ENCODE assay signal across 9 cellular contexts in the genomic region with DNA sequence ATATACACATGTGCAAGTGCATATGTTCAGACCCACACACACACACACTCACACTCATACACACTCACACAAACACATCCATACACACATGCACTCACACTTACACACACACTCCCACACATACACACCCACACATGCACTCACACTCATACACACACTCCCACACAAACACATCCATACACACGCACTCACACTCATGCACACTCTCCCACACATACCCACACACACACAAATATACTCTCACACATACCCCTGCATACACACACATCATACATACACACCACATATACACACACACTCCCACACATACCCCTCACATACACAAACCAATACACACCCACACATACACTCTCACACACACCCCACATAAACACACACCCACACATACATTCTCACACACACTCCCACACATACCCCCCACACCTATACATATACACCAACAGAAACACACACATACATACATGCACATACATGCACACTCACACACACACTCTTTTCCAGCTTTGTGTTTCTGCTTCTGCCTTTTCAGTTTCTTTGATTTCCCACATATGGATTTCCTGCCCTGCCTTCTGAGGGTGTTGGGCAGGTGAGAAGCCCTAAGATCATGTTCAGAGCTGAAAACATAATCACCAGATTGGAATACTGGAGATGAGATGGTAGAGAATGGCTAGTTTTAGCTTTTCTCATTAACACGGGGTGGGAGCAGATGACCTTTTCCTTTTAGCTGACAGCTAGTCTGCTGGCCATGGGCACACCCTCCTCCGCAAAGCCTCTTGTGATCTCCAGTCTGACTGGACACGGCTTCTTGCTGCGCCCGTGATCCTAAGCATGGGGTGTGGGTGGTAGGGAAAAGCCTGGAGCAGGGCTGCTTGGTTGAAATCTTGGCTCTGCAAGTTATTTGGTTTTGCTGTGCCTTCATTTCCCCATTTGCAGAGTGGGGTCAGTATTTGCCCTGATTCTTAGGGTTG.
DNase-seq lines count a peak whose midpoint lies in the region; ATAC-seq, FAIRE-seq and TF ChIP-seq lines count a peak whose summit lies in the region.
"Had no signal": no experiment of that assay in that cellular context is flagged by ENCODE, and none has a peak within 500 bp of the region (broad histone marks: within the 10 kb centered on the region; RNA-seq: fewer than 3 reads in every experiment).

No MANE protein-coding gene starts in this region.

- no peaks in the 10 kb centered on the region for H3K9me2 ChIP-seq in PC-9 (ENCODE audit: insufficient read depth)

- CTCF ChIA-PET in PC-9 (lab: Charles Lee) (no interaction called here), endothelial cell of umbilical vein (lab: Charles Lee) (interaction anchor here (1.2 to 3.2 kb wide), 2 partner anchors 11 to 289 kb away, joined by 4 to 19 read pairs; no protein-coding TSS in a partner anchor)

- no peaks in the 10 kb centered on the region for H3K9me1 ChIP-seq in endothelial cell of umbilical vein (replicated peaks; ENCODE audit: control insufficient read depth, extremely low read depth, insufficient read depth, low read length)

- no peak overlapping the region for H2AFZ ChIP-seq in PC-9
- no peak overlapping the region for H2AFZ ChIP-seq in endothelial cell of umbilical vein (ENCODE audit: low read depth, low read length)

- peak overlapping the region; percentile 98 for H3K27ac ChIP-seq in PC-9
- H3K27ac ChIP-seq in endothelial cell of umbilical vein (ENCODE audit: insufficient read depth, low read depth, low read length) = peak overlapping the region; percentile 18
- H3K27ac ChIP-seq: WERI-Rb-1 had no signal

- POLR2A ChIA-PET in PC-9 (lab: Charles Lee; ENCODE audit: unreplicated experiment) (no interaction called here), endothelial cell of umbilical vein (lab: Charles Lee) (no interaction called here)

- no peaks in the 10 kb centered on the region; the same call in 1 of the 2 replicates for H4K20me1 ChIP-seq in PC-9 (ENCODE audit: insufficient read depth)
- no peaks in the 10 kb centered on the region for H4K20me1 ChIP-seq in endothelial cell of umbilical vein (replicated peaks; ENCODE audit: control insufficient read depth, extremely low read depth, insufficient read depth, low read length)

- peaks cover 20 to 36% of the 10 kb centered on the region in 2 donors for H3K36me3 Mint-ChIP-seq in stimulated activated naive B cell treated with anti-CD40 and anti-IgM and Interleukin-4, amounts not matched to agents 10 μg/mL and 1 μg/mL and 100 μg/mL, for 72 hours

- TF ChIP-seq CTCF in PC-9 (conservative IDR thresholded peaks at IDR 0.05) (no peak), endothelial cell of umbilical vein (IDR thresholded peaks at IDR 0.05; ENCODE audit: extremely low read depth in 1 of 2, insufficient read depth in 1 of 2, low read depth in 1 of 2, low read length in 2 of 2) (no peak)

- dilution Hi-C loops in endothelial cell of umbilical vein (cut with MboI; ENCODE audit: extremely low pct_ligation_motif_present, low sequenced_read_pairs) = no loop called here

- H3K4me3 ChIP-seq in PC-9 (peak overlapping the region; percentile 13; the same call in 1 of the 2 replicates), endothelial cell of umbilical vein (replicated peaks in 1 of 3; ENCODE audit: insufficient read depth in 1 of 3, low read depth in 1 of 3, low read length in 3 of 3) (no peak overlapping the region), MG63 (no peak overlapping the region)

- ATAC-seq in GM21367 (IDR thresholded peaks at IDR 0.05; ENCODE audit: unreplicated experiment) (peak; percentile 8), HG02642 (IDR thresholded peaks at IDR 0.05; ENCODE audit: poor library complexity, unreplicated experiment) (no peak), HG03039 (IDR thresholded peaks at IDR 0.05; ENCODE audit: unreplicated experiment) (no peak)
- no peak for ATAC-seq in stimulated activated naive B cell treated with anti-CD40 and anti-IgM and Interleukin-4, amounts not matched to agents 10 μg/mL and 1 μg/mL and 100 μg/mL, for 72 hours (replicated peaks)

- DNase-seq in PC-9 (peak in 1 of 2 experiments; percentile 40), endothelial cell of umbilical vein (ENCODE audit: low read depth, low spot score) (no peak), NCI-H510A treated with DMSO at 0.1 percent for 48 hours (lab: John Stamatoyannopoulos, UW) (no peak), MG63 (no peak)
- no peak for DNase-seq in stimulated activated naive B cell treated with anti-CD40 and anti-IgM and Interleukin-4, amounts not matched to agents 10 μg/mL and 1 μg/mL and 100 μg/mL, for 72 hours
- DNase-seq: WERI-Rb-1 had no signal

- no peaks in the 10 kb centered on the region for H3K9me3 Mint-ChIP-seq in stimulated activated naive B cell treated with anti-CD40 and anti-IgM and Interleukin-4, amounts not matched to agents 10 μg/mL and 1 μg/mL and 100 μg/mL, for 72 hours

- H3K79me2 ChIP-seq in PC-9 (ENCODE audit: low read depth) (peaks cover 72% of the 10 kb centered on the region), endothelial cell of umbilical vein (ENCODE audit: control insufficient read depth, insufficient read depth, low read length) (peaks cover 3% of the 10 kb centered on the region)

- no peaks in the 10 kb centered on the region for H3K9me3 ChIP-seq in PC-9 (ENCODE audit: insufficient read depth, low read depth)
- H3K9me3 ChIP-seq in endothelial cell of umbilical vein (replicated peaks; ENCODE audit: control insufficient read depth, insufficient read depth, low read length) = no peaks in the 10 kb centered on the region
- no peaks in the 10 kb centered on the region for H3K9me3 ChIP-seq in MG63

- no peak overlapping the region for H3K9ac ChIP-seq in endothelial cell of umbilical vein (replicated peaks; ENCODE audit: extremely low read depth, insufficient read depth, low read length)

- H3K27me3 ChIP-seq in PC-9 (ENCODE audit: insufficient read depth, low read depth) = no peaks in the 10 kb centered on the region
- no peaks in the 10 kb centered on the region for H3K27me3 ChIP-seq in endothelial cell of umbilical vein (ENCODE audit: control insufficient read depth in 2 of 2, insufficient read depth in 2 of 2, low read length in 2 of 2)
- no peaks in the 10 kb centered on the region for H3K27me3 ChIP-seq in MG63

- peak; percentile 21 for FAIRE-seq in endothelial cell of umbilical vein (lab: Jason Lieb, UNC)

- peaks cover 61 to 83% of the 10 kb centered on the region in 2 donors for H3K4me1 Mint-ChIP-seq in stimulated activated naive B cell treated with anti-CD40 and anti-IgM and Interleukin-4, amounts not matched to agents 10 μg/mL and 1 μg/mL and 100 μg/mL, for 72 hours

- no peak for TF ChIP-seq POLR2A in endothelial cell of umbilical vein (IDR thresholded peaks at IDR 0.05; ENCODE audit: low read depth, low read length)

- H3K36me3 ChIP-seq in PC-9 (ENCODE audit: low read depth) = peaks cover 8% of the 10 kb centered on the region; the same call in 1 of the 2 replicates
- H3K36me3 ChIP-seq in endothelial cell of umbilical vein (ENCODE audit: control insufficient read depth in 2 of 2, extremely low read depth in 1 of 2, insufficient read depth in 2 of 2, low read length in 2 of 2) = no peaks in the 10 kb centered on the region
- no peaks in the 10 kb centered on the region for H3K36me3 ChIP-seq in MG63
- H3K36me3 ChIP-seq: WERI-Rb-1 had no signal

- peak overlapping the region; percentile 15 to 21 for H3K4me3 Mint-ChIP-seq in stimulated activated naive B cell treated with anti-CD40 and anti-IgM and Interleukin-4, amounts not matched to agents 10 μg/mL and 1 μg/mL and 100 μg/mL, for 72 hours

- intact Hi-C loops in PC-9 (cut with micrococcal nuclease; ENCODE audit: unreplicated experiment) = loop anchor here (1.0 to 10.0 kb wide), 3 partner anchors 82 to 284 kb away; a partner anchor contains a TSS
- intact Hi-C loops in endothelial cell of umbilical vein (cut with micrococcal nuclease) = loop anchor here (1.0 to 10.0 kb wide), 5 partner anchors 21 to 384 kb away; no protein-coding TSS in a partner anchor

- H3K27ac Mint-ChIP-seq in stimulated activated naive B cell treated with anti-CD40 and anti-IgM and Interleukin-4, amounts not matched to agents 10 μg/mL and 1 μg/mL and 100 μg/mL, for 72 hours = peak overlapping the region; percentile 89

- peaks cover 43% of the 10 kb centered on the region for H3F3A ChIP-seq in PC-9 (ENCODE audit: insufficient read depth, low read depth)

- H3K4me2 ChIP-seq in PC-9 = peak overlapping the region; percentile 74
- no peak overlapping the region for H3K4me2 ChIP-seq in endothelial cell of umbilical vein (ENCODE audit: insufficient read depth, low read length)

- BruUV-seq in PC-9 (replicated peaks; lab: Mats Ljungman, UMichigan) (no TSS peak), endothelial cell of umbilical vein (replicated peaks; lab: Mats Ljungman, UMichigan) (no TSS peak)

- H3K27me3 Mint-ChIP-seq in stimulated activated naive B cell treated with anti-CD40 and anti-IgM and Interleukin-4, amounts not matched to agents 10 μg/mL and 1 μg/mL and 100 μg/mL, for 72 hours = no peaks in the 10 kb centered on the region

- H3K4me1 ChIP-seq in PC-9 (replicated peaks; ENCODE audit: insufficient read depth) (peaks cover 70% of the 10 kb centered on the region), endothelial cell of umbilical vein (ENCODE audit: control insufficient read depth, extremely low read depth, insufficient read depth, low read length) (peaks cover 19% of the 10 kb centered on the region)

TF ChIP-seq in endothelial cell of umbilical vein, 7 proteins besides CTCF, POLR2A, EP300 and RAD21:
- TF ChIP-seq, protein P1, sequence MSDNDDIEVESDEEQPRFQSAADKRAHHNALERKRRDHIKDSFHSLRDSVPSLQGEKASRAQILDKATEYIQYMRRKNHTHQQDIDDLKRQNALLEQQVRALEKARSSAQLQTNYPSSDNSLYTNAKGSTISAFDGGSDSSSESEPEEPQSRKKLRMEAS (IDR thresholded peaks at IDR 0.05; ENCODE audit: insufficient read depth, insufficient read length) = no peak
- no peak for TF ChIP-seq EZH2 (IDR thresholded peaks at IDR 0.05; ENCODE audit: borderline replicate concordance, low read depth, low read length, severe bottlenecking)
- no peak for TF ChIP-seq POLR2AphosphoS5 (IDR thresholded peaks at IDR 0.05; ENCODE audit: insufficient read depth, low read depth, low read length)
- no peak for TF ChIP-seq MYC (IDR thresholded peaks at IDR 0.05; ENCODE audit: low read depth, low read length)
- no peak for TF ChIP-seq FOS (IDR thresholded peaks at IDR 0.05; ENCODE audit: borderline replicate concordance, insufficient read depth, low read length)
- TF ChIP-seq JUN (IDR thresholded peaks at IDR 0.05; ENCODE audit: borderline replicate concordance, insufficient read depth, insufficient read length, low read depth) = no peak
- TF ChIP-seq GATA2 (IDR thresholded peaks at IDR 0.05; ENCODE audit: insufficient read depth, insufficient read length, low read depth, low read length) = no peak
